ENCODE assay signal across 14 cellular contexts in the genomic region with DNA sequence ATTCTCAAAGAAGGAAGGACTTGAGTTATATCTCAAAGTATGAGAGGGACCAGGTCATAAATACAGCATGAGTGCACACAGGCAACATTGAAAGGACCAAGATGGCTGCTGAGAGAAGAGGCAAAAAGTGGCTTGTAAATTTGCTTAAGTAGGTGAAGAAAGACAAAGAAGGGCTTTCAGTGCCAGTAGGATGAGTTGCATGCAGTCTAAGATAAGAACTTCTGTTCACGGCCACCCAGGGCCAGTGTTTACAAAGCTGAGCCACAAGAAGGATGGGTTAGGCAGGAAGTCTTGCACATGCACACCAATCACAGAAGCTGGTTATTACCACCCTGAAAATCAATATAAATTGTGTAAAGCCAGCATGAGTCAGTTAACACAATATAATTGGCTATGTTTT. TPM values are rescaled to one million over a fixed set of nuclear protein-coding genes. Genes with fewer than 3 reads are reported as not detected.
A peak's percentile ranks its signal among the peaks of the same experiment; 100 is the strongest.
DNase-seq lines count a peak whose midpoint lies in the region; ATAC-seq, FAIRE-seq and TF ChIP-seq lines count a peak whose summit lies in the region.
"Had no signal": no experiment of that assay in that cellular context is flagged by ENCODE, and none has a peak within 500 bp of the region (broad histone marks: within the 10 kb centered on the region; RNA-seq: fewer than 3 reads in every experiment).

No MANE protein-coding gene starts in this region.

- no peaks in the 10 kb centered on the region for H3K27me3 ChIP-seq in small intestine (ENCODE audit: control insufficient read depth in 2 of 2, insufficient read depth in 2 of 2, low read length in 2 of 2)
- H3K27me3 ChIP-seq: MG63 had no signal

- H3K9me3 ChIP-seq in small intestine (ENCODE audit: control insufficient read depth, low read depth): no peaks in the 10 kb centered on the region
- H3K9me3 ChIP-seq: Caco-2, MG63 had no signal

- no peak for TF ChIP-seq CTCF in epithelial cell of esophagus (IDR thresholded peaks at IDR 0.05; ENCODE audit: insufficient read depth, low read depth, low read length, missing control alignments)

- ATAC-seq in HG02973 (IDR thresholded peaks at IDR 0.05; ENCODE audit: unreplicated experiment): no peak

- H3K27ac ChIP-seq in small intestine (ENCODE audit: low read depth in 1 of 2, low read length in 1 of 2): no peak overlapping the region

- H3K4me1 ChIP-seq in small intestine (ENCODE audit: control insufficient read depth in 2 of 2, insufficient read depth in 1 of 2, low read depth in 1 of 2, low read length in 1 of 2): no peaks in the 10 kb centered on the region
- H3K4me1 ChIP-seq: Caco-2 had no signal

- peak; percentile 15 for DNase-seq in SKM-1 treated with dmso at 0.1 percent for 144 hours (lab: John Stamatoyannopoulos, UW; ENCODE audit: unreplicated experiment)
- no peak for DNase-seq in SKM-1 (lab: John Stamatoyannopoulos, UW; ENCODE audit: unreplicated experiment)
- DNase-seq in SIG-M5 treated with dmso at 0.1 percent for 504 hours (lab: John Stamatoyannopoulos, UW; ENCODE audit: unreplicated experiment): peak; percentile 60
- peak; percentile 50 for DNase-seq in epithelial cell of esophagus (ENCODE audit: low read depth)
- DNase-seq in small intestine: peak; percentile 54
- DNase-seq in NCI-H1105 (lab: John Stamatoyannopoulos, UW): no peak
- DNase-seq in stimulated activated CD4-positive, alpha-beta T cell treated with anti-CD3 and anti-CD28 coated beads, Interleukin-2, amount 100 ng/mL, for 48 hours: no peak
- DNase-seq: activated T-cell treated with anti-CD3 and anti-CD28 coated beads, Interleukin-2, amount 50 U/mL, for 1 hour; Caco-2; head of caudate nucleus; MG63; NCI-H446 had no signal

- no peak for FAIRE-seq in small intestine (lab: Jason Lieb, UNC)
- FAIRE-seq: A204.1 had no signal

- WGBS in small intestine, 3 donors: 13 to 21% (median 14%) methylated on average over 1 of the region's 1 CpG

- no peak overlapping the region for H3K4me3 ChIP-seq in epithelial cell of esophagus (ENCODE audit: low read length)
- no peak overlapping the region for H3K4me3 ChIP-seq in small intestine (ENCODE audit: low read depth in 1 of 2, low read length in 2 of 2)
- H3K4me3 ChIP-seq: MG63 had no signal

- H3K36me3 ChIP-seq in small intestine (ENCODE audit: control insufficient read depth in 2 of 2, insufficient read depth in 2 of 2, low read length in 2 of 2): no peaks in the 10 kb centered on the region
- H3K36me3 ChIP-seq: MG63 had no signal

RNA-seq across cellular contexts. Expression of gene ABCB11, which starts 3.1 kb away (rescaled TPM):
- under 1 TPM in 1 of 3 donors, not detected in 2; 0.03 TPM for polyA plus RNA-seq in small intestine

RNA-seq across cellular contexts. Expression of gene DHRS9, which starts 35.1 kb away (rescaled TPM):
- 1 to 10 TPM in 2 of 3 donors, under 1 TPM in 1; 0.76 to 1.8 (median 1.1) TPM for polyA plus RNA-seq in small intestine

Comparison
In these comparisons a context has a peak if more than half of its experiments do, and no peak if none do; other contexts are left out.
1. DNase-seq: peak in SKM-1 treated with dmso at 0.1 percent for 144 hours (single experiment), SIG-M5 treated with dmso at 0.1 percent for 504 hours (single experiment), epithelial cell of esophagus (single experiment) and small intestine (single experiment); none in SKM-1 (single experiment), NCI-H1105 (single experiment) and stimulated activated CD4-positive, alpha-beta T cell treated with anti-CD3 and anti-CD28 coated beads, Interleukin-2, amount 100 ng/mL, for 48 hours (0 of 2).